ENCODE assay signal across 18 cellular contexts in genomic region chr4:7382634-7383014, GRCh38. TPM values are rescaled to one million over a fixed set of nuclear protein-coding genes. Genes with fewer than 3 reads are reported as not detected.
"Had no signal": no experiment of that assay in that cellular context is flagged by ENCODE, and none has a peak within 500 bp of the region (broad histone marks: within the 10 kb centered on the region; RNA-seq: fewer than 3 reads in every experiment).

No MANE protein-coding gene starts in this region.

- DNase-seq: activated B cell treated with CpG ODN at 0.5 μM for 24 hours; activated CD4-positive, alpha-beta T cell treated with anti-CD3 and anti-CD28 coated beads, Interleukin-2, amount 10 ng/mL, durations not matched to agents 7 days and 5 days; activated naive CD4-positive, alpha-beta T cell; cortex of kidney; effector CD8-positive, alpha-beta T cell; foreskin keratinocyte; glutamatergic neuron; hypothalamus; mesendoderm; stimulated activated naive CD8-positive, alpha-beta T cell treated with anti-CD3 and anti-CD28 coated beads, Interleukin-15, amount 100 ng/mL, for 72 hours had no signal

- H3K4me2 ChIP-seq: smooth muscle cell had no signal

- H3K4me1 ChIP-seq: foreskin keratinocyte, uterus had no signal

- H3K9me3 ChIP-seq: neutrophil, thoracic aorta, uterus had no signal

- H3K27me3 ChIP-seq: cardiac muscle cell, uterus had no signal

- H3K36me3 ChIP-seq: cardiac muscle cell, neutrophil, thoracic aorta, uterus had no signal

- H3K4me3 Mint-ChIP-seq: activated B cell treated with CpG ODN at 0.5 μM for 24 hours; activated CD4-positive, alpha-beta T cell treated with anti-CD3 and anti-CD28 coated beads, Interleukin-2, amount 10 ng/mL, durations not matched to agents 7 days and 5 days; stimulated activated naive CD8-positive, alpha-beta T cell treated with anti-CD3 and anti-CD28 coated beads, Interleukin-15, amount 100 ng/mL, for 72 hours had no signal

- H3K27ac Mint-ChIP-seq: activated B cell treated with CpG ODN at 0.5 μM for 24 hours; activated CD4-positive, alpha-beta T cell treated with anti-CD3 and anti-CD28 coated beads, Interleukin-2, amount 10 ng/mL, durations not matched to agents 7 days and 5 days; stimulated activated naive CD8-positive, alpha-beta T cell treated with anti-CD3 and anti-CD28 coated beads, Interleukin-15, amount 100 ng/mL, for 72 hours had no signal

- H3K27ac ChIP-seq: cardiac muscle cell, foreskin keratinocyte, neutrophil, thoracic aorta, uterus had no signal

- H3K4me3 ChIP-seq: cardiac muscle cell, smooth muscle cell, thoracic aorta, uterus had no signal

- ATAC-seq: foreskin keratinocyte; right cardiac atrium; stimulated activated naive CD8-positive, alpha-beta T cell treated with anti-CD3 and anti-CD28 coated beads, Interleukin-15, amount 100 ng/mL, for 72 hours had no signal

- H3K4me1 Mint-ChIP-seq: activated B cell treated with CpG ODN at 0.5 μM for 24 hours; activated CD4-positive, alpha-beta T cell treated with anti-CD3 and anti-CD28 coated beads, Interleukin-2, amount 10 ng/mL, durations not matched to agents 7 days and 5 days; stimulated activated naive CD8-positive, alpha-beta T cell treated with anti-CD3 and anti-CD28 coated beads, Interleukin-15, amount 100 ng/mL, for 72 hours had no signal

RNA-seq across cellular contexts. Expression of gene PSAPL1, which starts 52.1 kb away (rescaled TPM):
- total RNA-seq: activated B cell treated with CpG ODN at 0.5 μM for 24 hours; activated CD4-positive, alpha-beta T cell treated with anti-CD3 and anti-CD28 coated beads, Interleukin-2, amount 10 ng/mL, durations not matched to agents 7 days and 5 days; foreskin keratinocyte; myocyte; right cardiac atrium; smooth muscle cell; T-helper 2 cell treated with Interferon-gamma antibody and Interleukin-4, amounts not matched to agents 100 ng/mL and 5 ng/mL, for 36 hours; uterus had no signal
- polyA plus RNA-seq: right cardiac atrium, smooth muscle cell had no signal
